In the genomic region with DNA sequence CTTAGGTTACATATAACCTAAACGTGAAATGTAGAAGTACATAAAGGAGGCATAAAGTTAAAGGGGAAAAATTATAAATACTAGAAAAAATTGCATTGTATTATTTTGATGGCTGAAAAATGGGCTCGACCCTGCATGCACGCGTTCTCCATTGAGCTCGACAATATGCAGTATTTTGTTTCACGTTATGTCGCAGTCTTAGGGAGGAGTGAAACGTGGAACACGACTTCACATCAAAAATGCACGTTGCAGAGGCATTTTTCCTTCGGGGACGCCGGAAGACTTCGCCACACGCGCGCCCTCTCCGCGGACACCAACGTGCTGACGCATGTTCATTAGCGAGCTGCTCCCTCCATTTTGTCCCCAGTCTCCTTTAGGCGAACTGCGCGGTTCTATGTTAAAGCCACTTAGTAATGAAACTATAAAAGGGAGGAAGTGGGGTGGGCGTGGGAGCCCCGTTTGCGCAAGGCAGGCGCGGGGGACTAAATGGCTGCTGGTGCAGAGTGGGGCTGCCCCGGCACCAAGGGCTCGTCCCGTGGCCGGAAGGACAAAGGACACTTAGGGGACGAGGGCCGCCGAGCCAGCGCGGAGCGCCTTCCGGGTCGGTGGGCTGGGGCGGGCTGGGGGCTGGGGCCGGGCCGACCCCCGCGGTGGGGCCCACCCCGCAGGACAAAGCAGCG, we compare ENCODE assay signal across 8 cellular contexts. TPM values are rescaled to one million over a fixed set of nuclear protein-coding genes. Genes with fewer than 3 reads are reported as not detected.
DNase-seq lines count a peak whose midpoint lies in the region; ATAC-seq, FAIRE-seq and TF ChIP-seq lines count a peak whose summit lies in the region.

No MANE protein-coding gene starts in this region.

- H3K4me3 Mint-ChIP-seq in activated T-helper 2 cell treated with anti-CD3 and anti-CD28 coated beads, Interferon-gamma antibody, Interleukin-2, Interleukin-4, amounts not matched to agents 10 μg/mL and 5 μg/mL and 100 μg/mL, durations not matched to agents 14 hours and 24 hours and 36 hours (ENCODE audit: low read depth), result peak overlapping the region; percentile 92

- no peaks in the 10 kb centered on the region for H3K9me3 ChIP-seq in neutrophil
- H3K9me3 ChIP-seq in thoracic aorta, result no peaks in the 10 kb centered on the region

- peak; percentile 69 for ATAC-seq in GM21619 (IDR thresholded peaks at IDR 0.05; ENCODE audit: unreplicated experiment)
- peak; percentile 53 for ATAC-seq in thoracic aorta (ENCODE audit: insufficient number of reproducible peaks, low FRiP score, low read depth)

- peak; percentile 47 for FAIRE-seq in RCC 7860 (lab: Jason Lieb, UNC)

- peaks cover 44% of the 10 kb centered on the region for H3K4me1 Mint-ChIP-seq in activated T-helper 2 cell treated with anti-CD3 and anti-CD28 coated beads, Interferon-gamma antibody, Interleukin-2, Interleukin-4, amounts not matched to agents 10 μg/mL and 5 μg/mL and 100 μg/mL, durations not matched to agents 14 hours and 24 hours and 36 hours (ENCODE audit: low read depth)

- no peaks in the 10 kb centered on the region for H3K9me3 Mint-ChIP-seq in activated T-helper 2 cell treated with anti-CD3 and anti-CD28 coated beads, Interferon-gamma antibody, Interleukin-2, Interleukin-4, amounts not matched to agents 10 μg/mL and 5 μg/mL and 100 μg/mL, durations not matched to agents 14 hours and 24 hours and 36 hours

- H3K36me3 Mint-ChIP-seq in activated T-helper 2 cell treated with anti-CD3 and anti-CD28 coated beads, Interferon-gamma antibody, Interleukin-2, Interleukin-4, amounts not matched to agents 10 μg/mL and 5 μg/mL and 100 μg/mL, durations not matched to agents 14 hours and 24 hours and 36 hours (ENCODE audit: low read depth), result peaks cover 31% of the 10 kb centered on the region

- TF ChIP-seq CTCF in neutrophil (IDR thresholded peaks at IDR 0.05) (no peak), thoracic aorta (IDR thresholded peaks at IDR 0.05) (no peak)

- H3K27me3 Mint-ChIP-seq in activated T-helper 2 cell treated with anti-CD3 and anti-CD28 coated beads, Interferon-gamma antibody, Interleukin-2, Interleukin-4, amounts not matched to agents 10 μg/mL and 5 μg/mL and 100 μg/mL, durations not matched to agents 14 hours and 24 hours and 36 hours (ENCODE audit: low read depth), result no peaks in the 10 kb centered on the region

- H3K27ac ChIP-seq in neutrophil, result peak overlapping the region; percentile 99
- H3K27ac ChIP-seq in thoracic aorta, result peak overlapping the region; percentile 98 to 100

- H3K4me1 ChIP-seq in neutrophil (ENCODE audit: control insufficient read depth in 1 of 2, insufficient read depth in 1 of 2, low read depth in 1 of 2, low read length in 1 of 2) (peaks cover 22 to 29% of the 10 kb centered on the region in 2 experiments), thoracic aorta (ENCODE audit: control insufficient read depth in 1 of 2, low read depth in 2 of 2) (peaks cover 28 to 37% of the 10 kb centered on the region in 2 donors)

- H3K27me3 ChIP-seq in neutrophil (no peaks in the 10 kb centered on the region), thoracic aorta (replicated peaks; ENCODE audit: insufficient read depth) (no peaks in the 10 kb centered on the region)

- intact Hi-C loops in activated T-helper 2 cell treated with anti-CD3 and anti-CD28 coated beads, Interferon-gamma antibody, Interleukin-2, Interleukin-4, amounts not matched to agents 10 μg/mL and 5 μg/mL and 100 μg/mL, durations not matched to agents 14 hours and 24 hours and 36 hours (cut with micrococcal nuclease), result loop anchor here (1.0 to 10.0 kb wide), 9 partner anchors 20 to 1730 kb away; a partner anchor contains a TSS

- H3K36me3 ChIP-seq in neutrophil (peaks cover 5% of the 10 kb centered on the region), thoracic aorta (peaks cover 2% of the 10 kb centered on the region)

- DNase-seq in Daoy (ENCODE audit: low read depth) (peak; percentile 92), RCC 7860 (ENCODE audit: low spot score) (peak; percentile 90), fibroblast of peridontal ligament (ENCODE audit: extremely low read depth) (peak; percentile 90), thoracic aorta (ENCODE audit: low spot score) (peak; percentile 39)
- peak; percentile 96 for DNase-seq in Jurkat, Clone E6-1 (ENCODE audit: low read depth, low spot score)
- DNase-seq in activated T-helper 2 cell treated with anti-CD3 and anti-CD28 coated beads, Interferon-gamma antibody, Interleukin-2, Interleukin-4, amounts not matched to agents 10 μg/mL and 5 μg/mL and 100 μg/mL, durations not matched to agents 14 hours and 24 hours and 36 hours (ENCODE audit: low spot score), result peak; percentile 88

- peak overlapping the region; percentile 99 for H3K27ac Mint-ChIP-seq in activated T-helper 2 cell treated with anti-CD3 and anti-CD28 coated beads, Interferon-gamma antibody, Interleukin-2, Interleukin-4, amounts not matched to agents 10 μg/mL and 5 μg/mL and 100 μg/mL, durations not matched to agents 14 hours and 24 hours and 36 hours

- peak overlapping the region; percentile 58 for H3K4me3 ChIP-seq in Jurkat, Clone E6-1 (ENCODE audit: low read length)
- H3K4me3 ChIP-seq in neutrophil (ENCODE audit: low read depth in 1 of 2, low read length in 1 of 2) (peak overlapping the region; percentile 97 to 100), thoracic aorta (peak overlapping the region; percentile 83)

RNA-seq across cellular contexts. Expression of a gene that starts 0.7 kb away (rescaled TPM):
- 53.8 and 94.6 TPM in 2 replicates for total RNA-seq in Daoy (2014; rRNA removed; shearing (Covaris generic))
- polyA plus RNA-seq in Jurkat, Clone E6-1 (2012; ENCODE audit: insufficient read depth, insufficient read length), result 64.0 TPM
- 27.1 and 33.2 TPM in 2 replicates for total RNA-seq in activated T-helper 2 cell treated with anti-CD3 and anti-CD28 coated beads, Interferon-gamma antibody, Interleukin-2, Interleukin-4, amounts not matched to agents 10 μg/mL and 5 μg/mL and 100 μg/mL, durations not matched to agents 14 hours and 24 hours and 36 hours
- total RNA-seq in thoracic aorta, result 10 to 100 TPM; 10.8 to 38.0 TPM

RNA-seq across cellular contexts. Expression of a gene that starts 29.6 kb away (rescaled TPM):
- 691 and 753 TPM in 2 replicates for total RNA-seq in Daoy (2014; rRNA removed; shearing (Covaris generic))
- polyA plus RNA-seq in Jurkat, Clone E6-1 (2012; ENCODE audit: insufficient read depth, insufficient read length), result 519 TPM
- 569 and 589 TPM in 2 replicates for total RNA-seq in activated T-helper 2 cell treated with anti-CD3 and anti-CD28 coated beads, Interferon-gamma antibody, Interleukin-2, Interleukin-4, amounts not matched to agents 10 μg/mL and 5 μg/mL and 100 μg/mL, durations not matched to agents 14 hours and 24 hours and 36 hours
- 100 to 1,000 TPM; 254 to 519 TPM for total RNA-seq in thoracic aorta

Comparison
In these comparisons a context has a peak if more than half of its experiments do, and no peak if none do; other contexts are left out.
1. Peak in every context shown above with its lines: DNase-seq, ATAC-seq, H3K4me3 ChIP-seq and H3K27ac ChIP-seq.
2. DNase-seq: peak in every context shown above with its lines; median percentile 96 in Jurkat, Clone E6-1; 92 in Daoy; 90 in RCC 7860; 90 in fibroblast of peridontal ligament; 88 in activated T-helper 2 cell treated with anti-CD3 and anti-CD28 coated beads, Interferon-gamma antibody, Interleukin-2, Interleukin-4, amounts not matched to agents 10 μg/mL and 5 μg/mL and 100 μg/mL, durations not matched to agents 14 hours and 24 hours and 36 hours; 39 in thoracic aorta.